In the genomic region with DNA sequence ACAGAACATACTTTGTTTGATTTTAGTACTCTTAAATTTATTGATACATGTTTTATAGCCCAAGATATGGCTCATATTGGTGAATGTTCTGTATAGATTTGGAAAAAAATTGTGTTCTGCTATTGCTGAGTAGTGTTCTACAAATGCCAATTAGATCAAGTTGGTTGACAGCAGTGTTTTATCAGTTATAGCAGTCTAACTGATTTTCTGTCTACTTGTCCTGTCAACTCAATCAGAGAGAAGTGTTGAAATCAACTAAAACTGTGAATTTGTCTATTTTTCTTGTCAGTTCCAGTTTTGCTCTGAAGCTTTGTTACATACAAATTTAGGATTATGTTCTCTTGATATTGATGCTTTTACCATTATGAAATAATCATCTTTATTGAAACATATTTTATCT, we compare ENCODE assay signal across 7 cellular contexts. TPM values are rescaled to one million over a fixed set of nuclear protein-coding genes. Genes with fewer than 3 reads are reported as not detected.
"Had no signal": no experiment of that assay in that cellular context is flagged by ENCODE, and none has a peak within 500 bp of the region (broad histone marks: within the 10 kb centered on the region; RNA-seq: fewer than 3 reads in every experiment).

No MANE protein-coding gene starts in this region.

- ATAC-seq: GM12878 had no signal

- FAIRE-seq: GM12878, GM12891, GM12892, GM18507, GM19239 had no signal

- H3K4me3 ChIP-seq: GM12878 had no signal

- DNase-seq: GDM1, GF-D8 had no signal

RNA-seq across cellular contexts. Expression of a gene that starts 14.7 kb away (rescaled TPM):
- total RNA-seq: GM12878 had no signal
- polyA plus RNA-seq: GM12878 had no signal

RNA-seq across cellular contexts. Expression of a gene that starts 23.1 kb away (rescaled TPM):
- total RNA-seq: GM12878 had no signal
